Comparison of ENCODE assay signal across 8 cellular contexts in genomic region chr1:234065794-234066447, GRCh38.
DNase-seq lines count a peak whose midpoint lies in the region; ATAC-seq, FAIRE-seq and TF ChIP-seq lines count a peak whose summit lies in the region.

No MANE protein-coding gene starts in this region.

- no peak overlapping the region for H3K4me3 ChIP-seq in CD4-positive, CD25-positive, alpha-beta regulatory T cell (ENCODE audit: low read depth, low read length)

- H3K27me3 ChIP-seq in CD4-positive, CD25-positive, alpha-beta regulatory T cell (ENCODE audit: control insufficient read depth, insufficient read depth, low read length), result no peaks in the 10 kb centered on the region

- no peak overlapping the region for H3K4me3 Mint-ChIP-seq in CD4-positive, CD25-positive, alpha-beta regulatory T cell
- no peak overlapping the region for H3K4me3 Mint-ChIP-seq in brain

- no peak overlapping the region for H3K27ac Mint-ChIP-seq in CD4-positive, CD25-positive, alpha-beta regulatory T cell
- H3K27ac Mint-ChIP-seq in brain, result no peak overlapping the region

- DNase-seq in CD4-positive, CD25-positive, alpha-beta regulatory T cell, result peak; percentile 34 to 48 (median 42)
- DNase-seq in NCI-H146 treated with DMSO at 0.1 percent for 48 hours (lab: John Stamatoyannopoulos, UW; ENCODE audit: unreplicated experiment), result peak; percentile 15
- peak; percentile 84 for DNase-seq in inferior parietal cortex (ENCODE audit: extremely low spot score)
- peak; percentile 82 to 84 for DNase-seq in stimulated activated CD4-positive, alpha-beta T cell treated with anti-CD3 and anti-CD28 coated beads, Interleukin-2, amount 100 ng/mL, for 24 hours
- no peak for DNase-seq in cortex of kidney (lab: John Stamatoyannopoulos, UW)

- FAIRE-seq in TTC549 (lab: Jason Lieb, UNC), result peak; percentile 95

- no peaks in the 10 kb centered on the region for H3K36me3 ChIP-seq in CD4-positive, CD25-positive, alpha-beta regulatory T cell (ENCODE audit: control insufficient read depth, insufficient read depth, low read length)

- H3K4me1 Mint-ChIP-seq in CD4-positive, CD25-positive, alpha-beta regulatory T cell, result peaks cover 0 to 4% (median 0%) of the 10 kb centered on the region in 4 donors
- no peaks in the 10 kb centered on the region for H3K4me1 Mint-ChIP-seq in brain

- no peaks in the 10 kb centered on the region for H3K4me1 ChIP-seq in CD4-positive, CD25-positive, alpha-beta regulatory T cell (ENCODE audit: control insufficient read depth, insufficient read depth, low read length, poor library complexity, severe bottlenecking)

- TF ChIP-seq CTCF in brain (conservative IDR thresholded peaks at IDR 0.05), result peak; percentile 72 to 84

- H3K9me3 ChIP-seq in CD4-positive, CD25-positive, alpha-beta regulatory T cell (ENCODE audit: control insufficient read depth in 2 of 2, low read length in 2 of 2), result peaks cover 0 to 4% of the 10 kb centered on the region in 2 experiments

- H3K27me3 Mint-ChIP-seq in CD4-positive, CD25-positive, alpha-beta regulatory T cell, result peaks cover 10% of the 10 kb centered on the region
- no peaks in the 10 kb centered on the region for H3K27me3 Mint-ChIP-seq in brain

- no peaks in the 10 kb centered on the region for H3K36me3 Mint-ChIP-seq in CD4-positive, CD25-positive, alpha-beta regulatory T cell
- no peaks in the 10 kb centered on the region for H3K36me3 Mint-ChIP-seq in brain

- H3K27ac ChIP-seq in CD4-positive, CD25-positive, alpha-beta regulatory T cell (ENCODE audit: insufficient read depth, low read length, poor library complexity, severe bottlenecking), result no peak overlapping the region

- H3K9me3 Mint-ChIP-seq in CD4-positive, CD25-positive, alpha-beta regulatory T cell, result peaks cover 0 to 12% (median 1%) of the 10 kb centered on the region in 7 donors
- peaks cover 6 to 16% (median 13%) of the 10 kb centered on the region in 5 experiments for H3K9me3 Mint-ChIP-seq in brain

- no peak for ATAC-seq in CD4-positive, CD25-positive, alpha-beta regulatory T cell (ENCODE audit: low read depth in 2 of 2)
- ATAC-seq in GM21515 (IDR thresholded peaks at IDR 0.05; ENCODE audit: unreplicated experiment), result peak; percentile 80
